ENCODE assay signal across 9 cellular contexts in the genomic region with DNA sequence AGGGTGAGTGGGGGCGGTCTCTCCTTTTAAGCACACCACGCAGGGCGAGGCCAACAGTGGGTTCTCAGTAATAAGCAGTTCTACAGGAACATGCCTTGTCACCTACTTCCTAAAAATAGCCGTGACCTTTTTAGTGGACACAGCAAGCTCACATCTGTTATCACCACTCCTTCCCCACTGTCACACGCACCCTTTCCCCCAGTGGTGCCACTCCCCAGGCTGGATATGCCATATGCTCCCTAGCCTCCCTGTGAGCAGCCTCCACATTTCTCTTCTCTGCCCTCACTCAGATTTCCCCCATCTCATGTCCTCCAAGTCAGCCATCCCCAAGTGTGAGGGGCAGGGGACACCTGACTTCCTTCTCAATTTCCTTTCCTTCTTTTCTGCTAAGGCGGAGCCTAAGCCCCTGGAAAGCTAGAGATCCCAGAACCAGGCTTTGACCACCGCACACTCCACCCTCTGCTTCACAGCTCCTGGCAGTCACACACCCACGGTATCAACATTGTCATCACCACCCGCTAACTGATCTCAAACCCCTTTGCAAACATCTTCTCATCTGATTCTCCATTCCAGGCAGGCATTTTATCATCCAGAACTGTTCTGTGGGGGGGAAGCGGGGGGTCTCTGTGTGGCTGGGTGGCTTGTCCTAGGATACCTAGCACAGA. TPM values are rescaled to one million over a fixed set of nuclear protein-coding genes. Genes with fewer than 3 reads are reported as not detected.
DNase-seq lines count a peak whose midpoint lies in the region; ATAC-seq, FAIRE-seq and TF ChIP-seq lines count a peak whose summit lies in the region.
"Had no signal": no experiment of that assay in that cellular context is flagged by ENCODE, and none has a peak within 500 bp of the region (broad histone marks: within the 10 kb centered on the region; RNA-seq: fewer than 3 reads in every experiment).

No MANE protein-coding gene starts in this region.

- no peaks in the 10 kb centered on the region for H3K9me3 Mint-ChIP-seq in activated CD4-positive, alpha-beta T cell treated with anti-CD3 and anti-CD28 coated beads, Interleukin-2, amount 10 ng/mL, durations not matched to agents 24 days and 14 days

- no peak for TF ChIP-seq POLR2A in GM12878 (IDR thresholded peaks at IDR 0.05; ENCODE audit: low read depth, low read length)
- no peak for TF ChIP-seq POLR2A in suprapubic skin (IDR thresholded peaks at IDR 0.05)

- TF ChIP-seq RAD21 in GM12878 (IDR thresholded peaks at IDR 0.05; ENCODE audit: insufficient read depth, low read depth, low read length) (no peak), liver (IDR thresholded peaks at IDR 0.05) (no peak)

- no TSS peak for BruUV-seq in GM12878 (replicated peaks; lab: Mats Ljungman, UMichigan)

- peak overlapping the region; percentile 84 for H3K4me3 Mint-ChIP-seq in activated CD4-positive, alpha-beta T cell treated with anti-CD3 and anti-CD28 coated beads, Interleukin-2, amount 10 ng/mL, durations not matched to agents 24 days and 14 days

- H2AFZ ChIP-seq in GM12878 (ENCODE audit: control insufficient read depth, low read depth, low read length) = no peak overlapping the region

- H3K27ac ChIP-seq in GM12878 (ENCODE audit: control insufficient read depth, insufficient read depth) (no peak overlapping the region), liver (ENCODE audit: low read depth in 1 of 2, low read length in 2 of 2) (peak overlapping the region; percentile 48 to 56), suprapubic skin (peak overlapping the region; percentile 74)

- RAD21 ChIA-PET in GM12878 (lab: Charles Lee; ENCODE audit: unreplicated experiment) = interaction anchor here (1.2 to 4.9 kb wide), 2 partner anchors 14 to 18 kb away, joined by 5 to 59 read pairs; no protein-coding TSS in a partner anchor

- no peaks in the 10 kb centered on the region for H4K20me1 ChIP-seq in GM12878 (ENCODE audit: control insufficient read depth, insufficient read depth)

- peak overlapping the region; percentile 68 for H3K4me3 ChIP-seq in GM12878
- no peak overlapping the region for H3K4me3 ChIP-seq in liver (ENCODE audit: low read depth in 1 of 3, low read length in 3 of 3)
- no peak overlapping the region for H3K4me3 ChIP-seq in suprapubic skin

- peaks cover 26% of the 10 kb centered on the region for H3K36me3 Mint-ChIP-seq in activated CD4-positive, alpha-beta T cell treated with anti-CD3 and anti-CD28 coated beads, Interleukin-2, amount 10 ng/mL, durations not matched to agents 24 days and 14 days (ENCODE audit: low read depth)

- peak overlapping the region; percentile 81 for H3K4me2 ChIP-seq in GM12878 (ENCODE audit: control insufficient read depth, insufficient read depth)

- FAIRE-seq in GM12878 (lab: Jason Lieb, UNC) = no peak

- H3K4me1 ChIP-seq in GM12878 (ENCODE audit: control insufficient read depth, insufficient read depth, low read length) = peaks cover 19% of the 10 kb centered on the region
- H3K4me1 ChIP-seq in liver (ENCODE audit: control insufficient read depth in 4 of 4, insufficient read depth in 4 of 4, low read length in 3 of 4) = peaks cover 9 to 66% (median 33%) of the 10 kb centered on the region in 4 donors
- peaks cover 91% of the 10 kb centered on the region for H3K4me1 ChIP-seq in suprapubic skin

- no peaks in the 10 kb centered on the region for H3K36me3 ChIP-seq in GM12878 (ENCODE audit: control insufficient read depth in 2 of 2, insufficient read depth in 2 of 2, low read length in 1 of 2)
- H3K36me3 ChIP-seq in liver (ENCODE audit: control insufficient read depth in 4 of 4, insufficient read depth in 3 of 4, low read depth in 1 of 4, low read length in 3 of 4) = no peaks in the 10 kb centered on the region
- no peaks in the 10 kb centered on the region for H3K36me3 ChIP-seq in suprapubic skin

- TF ChIP-seq CTCF in GM12878 (IDR thresholded peaks at IDR 0.05 in 2 of 3, conservative IDR thresholded peaks at IDR 0.05 in 1 of 3; ENCODE audit: control insufficient read depth in 2 of 3, extremely low read depth in 1 of 3, insufficient read depth in 1 of 3, low read depth in 3 of 3, low read length in 3 of 3) (no peak), liver (IDR thresholded peaks at IDR 0.05; ENCODE audit: low read depth, low read length, missing input control) (no peak), suprapubic skin (IDR thresholded peaks at IDR 0.05) (no peak)

- POLR2A ChIA-PET in GM12878 (lab: Charles Lee) = interaction anchor here (0.6 to 2.7 kb wide), 3 partner anchors 11 to 216 kb away, joined by 4 to 18 read pairs (median 5); no protein-coding TSS in a partner anchor

- H3K27me3 Mint-ChIP-seq in activated CD4-positive, alpha-beta T cell treated with anti-CD3 and anti-CD28 coated beads, Interleukin-2, amount 10 ng/mL, durations not matched to agents 24 days and 14 days = no peaks in the 10 kb centered on the region

- H3K9me3 ChIP-seq in GM12878 (replicated peaks; ENCODE audit: control insufficient read depth, insufficient read depth, low read length) (no peaks in the 10 kb centered on the region), liver (ENCODE audit: control insufficient read depth in 4 of 4, low read length in 3 of 4) (no peaks in the 10 kb centered on the region), suprapubic skin (no peaks in the 10 kb centered on the region)

- DNase-seq in activated CD4-positive, alpha-beta T cell treated with anti-CD3 and anti-CD28 coated beads, Interleukin-2, amount 10 ng/mL, durations not matched to agents 24 days and 14 days = no peak
- no peak for DNase-seq in activated CD4-positive, alpha-beta T cell treated with anti-CD3 and anti-CD28 coated beads for 4 hours
- DNase-seq in GM12878 (ENCODE audit: low read depth, low spot score) (no peak), suprapubic skin (ENCODE audit: low spot score in 2 of 2) (no peak), AML-193 (lab: John Stamatoyannopoulos, UW) (no peak), NCI-H1694 (lab: John Stamatoyannopoulos, UW) (no peak)
- DNase-seq: activated CD4-positive, alpha-beta T cell treated with anti-CD3 and anti-CD28 coated beads for 48 hours had no signal

- H3K27ac Mint-ChIP-seq in activated CD4-positive, alpha-beta T cell treated with anti-CD3 and anti-CD28 coated beads, Interleukin-2, amount 10 ng/mL, durations not matched to agents 24 days and 14 days = peak overlapping the region; percentile 90

- peaks cover 71% of the 10 kb centered on the region for H3K79me2 ChIP-seq in GM12878 (ENCODE audit: control insufficient read depth, insufficient read depth, low read length)

- WGBS in GM12878 (ENCODE audit: insufficient coverage, insufficient replicate concordance, low lambda C conversion rate, missing lambda C conversion rate) = 79% methylated on average over 10 of the region's 10 CpGs
- WGBS in liver = 83% methylated on average over 10 of the region's 10 CpGs
- WGBS in suprapubic skin = 78% methylated on average over 10 of the region's 10 CpGs

- no peak for TF ChIP-seq EP300 in GM12878 (IDR thresholded peaks at IDR 0.05; ENCODE audit: borderline replicate concordance in 1 of 2, control insufficient read depth in 1 of 2, low read depth in 2 of 2, low read length in 2 of 2)
- no peak for TF ChIP-seq EP300 in suprapubic skin (IDR thresholded peaks at IDR 0.05)

- SMC1A ChIA-PET in GM12878 (lab: Charles Lee; ENCODE audit: uncharacterized antibody, unreplicated experiment) = interaction anchor here (0.9 to 4.4 kb wide), 3 partner anchors 14 to 58 kb away, joined by 4 to 29 read pairs (median 5); no protein-coding TSS in a partner anchor

- ATAC-seq in GM12878 (no peak), GM21619 (IDR thresholded peaks at IDR 0.05; ENCODE audit: unreplicated experiment) (no peak)

- H3K4me1 Mint-ChIP-seq in activated CD4-positive, alpha-beta T cell treated with anti-CD3 and anti-CD28 coated beads, Interleukin-2, amount 10 ng/mL, durations not matched to agents 24 days and 14 days = peaks cover 68% of the 10 kb centered on the region

- H3K9ac ChIP-seq in GM12878 (ENCODE audit: control insufficient read depth, insufficient read depth, low read length) (no peak overlapping the region), liver (ENCODE audit: low read depth in 1 of 2, low read length in 2 of 2) (no peak overlapping the region)

- CTCF ChIA-PET in GM12878 (lab: Yijun Ruan, JAX) = interaction anchor here (1.3 to 3.7 kb wide), 3 partner anchors 14 to 25 kb away, joined by 4 to 23 read pairs (median 21); no protein-coding TSS in a partner anchor

- H3K27me3 ChIP-seq in GM12878 (replicated peaks in 1 of 2; ENCODE audit: control insufficient read depth in 2 of 2, insufficient read depth in 2 of 2, low read length in 1 of 2) (no peaks in the 10 kb centered on the region), liver (ENCODE audit: control insufficient read depth in 4 of 4, insufficient read depth in 4 of 4, low read length in 3 of 4) (no peaks in the 10 kb centered on the region), suprapubic skin (no peaks in the 10 kb centered on the region)

- in situ Hi-C loops in GM12878 (cut with MboI) = no loop called here

- intact Hi-C loops in activated CD4-positive, alpha-beta T cell treated with anti-CD3 and anti-CD28 coated beads, Interleukin-2, amount 10 ng/mL, durations not matched to agents 24 days and 14 days (cut with micrococcal nuclease) = loop anchor here (5.0 to 10.0 kb wide), 3 partner anchors 124 to 957 kb away; partner anchors contain the start of gene TMEM254
- intact Hi-C loops in GM12878 (cut with micrococcal nuclease; ENCODE audit: unreplicated experiment) = no loop called here

RNA-seq across cellular contexts. Expression of gene ANXA11, which starts 3.6 kb away (rescaled TPM):
- 223 and 232 TPM in 2 replicates for total RNA-seq in activated CD4-positive, alpha-beta T cell treated with anti-CD3 and anti-CD28 coated beads, Interleukin-2, amount 10 ng/mL, durations not matched to agents 24 days and 14 days
- total RNA-seq in GM12878 (2013; cell fraction: nucleolus; rRNA removed) = 88.9 and 92.3 TPM in 2 replicates
- total RNA-seq in GM12878 (2014; rRNA removed) = 53.1 and 64.8 TPM in 2 replicates
- total RNA-seq in GM12878 (2014; rRNA removed; fragmentation: Illumina TruSeq; extraction: Trizol) = 66.4 and 70.7 TPM in 2 replicates
- 100 and 104 TPM in 2 replicates for total RNA-seq in GM12878 (2021)
- 161 TPM for polyA plus RNA-seq in GM12878 (2011; ENCODE audit: low read depth)
- 126 and 129 TPM in 2 replicates for polyA plus RNA-seq in GM12878 (2011; rRNA removed)
- polyA plus RNA-seq in GM12878 (2011; cell fraction: cytosol; rRNA removed) = 98.8 and 103 TPM in 2 replicates
- polyA plus RNA-seq in GM12878 (2011; cell fraction: nucleus; rRNA removed) = 71.7 and 72.2 TPM in 2 replicates
- 186 and 310 TPM in 2 replicates for polyA plus RNA-seq in GM12878 (2012)
- 94.2 and 117 TPM in 2 replicates for polyA plus RNA-seq in GM12878 (2014; fragmentation: Illumina TruSeq; extraction: Trizol)
- polyA plus RNA-seq in GM12878 (2014; fragmentation: Nextera tagmentation; extraction: Ambion mirVana) = 10 to 100 TPM; 25.0 to 67.7 TPM
- 57.0 and 61.4 TPM in 2 replicates for polyA plus RNA-seq in GM12878 (2014; rRNA removed)
- polyA plus RNA-seq in GM12878 (2016; fragmentation: Nextera tagmentation; extraction: Ambion mirVana) = 10 to 100 TPM; 73.7 to 80.5 TPM
- 75.3 and 100 TPM in 2 replicates for polyA minus RNA-seq in GM12878 (2011; rRNA and poly(A)+ RNA removed)
- 46.5 and 59.4 TPM in 2 replicates for polyA minus RNA-seq in GM12878 (2011; cell fraction: cytosol; rRNA and poly(A)+ RNA removed)
- polyA minus RNA-seq in GM12878 (2011; cell fraction: nucleus; rRNA and poly(A)+ RNA removed) = 26.7 and 47.8 TPM in 2 replicates
- 10 to 100 TPM; 14.0 to 20.9 TPM for total RNA-seq in liver
- polyA plus RNA-seq in liver = 10 to 100 TPM; 28.8 to 40.4 TPM
- 100 to 1,000 TPM in 1 of 4 donors, 10 to 100 TPM in 3; 85.1 to 103 (median 87.3) TPM for total RNA-seq in suprapubic skin
